1 cellular context compared by ENCODE assay signal in genomic region chr12:68814490-68815231, GRCh38.
TF ChIP-seq lines count a peak whose summit lies in the region.

No MANE protein-coding gene starts in this region.

TF ChIP-seq in IMR-90, 13 proteins besides CTCF, POLR2A, EP300 and RAD21 (continued from another document):
- TF ChIP-seq ELK1 (IDR thresholded peaks at IDR 0.05; ENCODE audit: borderline replicate concordance, low read depth, low read length): no peak
- no peak for TF ChIP-seq BHLHE40 (IDR thresholded peaks at IDR 0.05; ENCODE audit: low read depth, low read length)
- no peak for TF ChIP-seq USF2 (IDR thresholded peaks at IDR 0.05; ENCODE audit: low read depth, low read length)
- TF ChIP-seq MAFK (IDR thresholded peaks at IDR 0.05; ENCODE audit: low read depth, low read length): no peak
- no peak for TF ChIP-seq RFX5 (IDR thresholded peaks at IDR 0.05; ENCODE audit: low read depth, low read length)
- TF ChIP-seq NFE2L2 (IDR thresholded peaks at IDR 0.05; ENCODE audit: low read depth, low read length): no peak
- TF ChIP-seq CHD1 (IDR thresholded peaks at IDR 0.05; ENCODE audit: low read depth, low read length): no peak
- TF ChIP-seq MAZ (IDR thresholded peaks at IDR 0.05; ENCODE audit: borderline replicate concordance, low read depth, low read length): no peak
